In the genomic region with DNA sequence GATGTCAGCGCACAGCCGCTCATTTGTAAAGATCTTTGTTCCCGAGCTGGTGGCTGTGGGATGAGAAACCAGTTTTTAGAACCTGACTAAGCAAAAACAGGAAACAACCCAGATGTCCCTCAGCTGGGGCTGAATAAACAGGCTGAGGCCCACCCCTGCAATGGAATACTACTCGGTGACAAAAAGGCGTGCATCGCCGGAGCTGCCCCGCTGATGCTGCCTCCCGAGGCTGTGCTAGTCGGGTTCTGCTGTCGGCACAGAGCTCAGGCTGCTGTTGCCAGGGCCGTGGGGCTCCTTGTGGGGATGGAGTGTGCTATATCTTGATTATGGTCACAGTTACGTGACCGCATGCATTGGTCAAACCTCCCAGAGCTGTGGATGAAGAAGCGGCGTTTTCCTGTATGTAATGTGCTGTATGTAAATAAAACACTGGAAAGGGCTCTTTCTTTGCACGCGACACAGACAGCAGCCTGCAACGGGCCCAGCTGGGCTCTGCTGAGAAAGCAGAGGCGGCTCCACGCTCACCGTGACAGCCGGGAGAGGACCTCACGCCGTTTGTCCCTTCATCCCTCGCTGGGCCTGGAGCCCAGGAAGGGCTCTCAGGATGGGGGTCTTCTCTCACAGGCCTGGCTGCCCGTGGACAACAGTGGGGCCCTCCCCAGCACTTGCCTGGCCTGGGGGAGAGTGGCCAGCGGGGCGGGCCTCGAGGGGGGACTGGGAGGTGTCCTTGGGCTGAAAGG, we compare ENCODE assay signal across 10 cellular contexts. TPM values are rescaled to one million over a fixed set of nuclear protein-coding genes. Genes with fewer than 3 reads are reported as not detected.
DNase-seq lines count a peak whose midpoint lies in the region; ATAC-seq and TF ChIP-seq lines count a peak whose summit lies in the region.
"Had no signal": no experiment of that assay in that cellular context is flagged by ENCODE, and none has a peak within 500 bp of the region (broad histone marks: within the 10 kb centered on the region; RNA-seq: fewer than 3 reads in every experiment).

No MANE protein-coding gene starts in this region.

- TF ChIP-seq POLR2A in vagina (IDR thresholded peaks at IDR 0.05) = no peak

- H3K79me2 ChIP-seq in SK-N-SH (ENCODE audit: insufficient read depth) = no peaks in the 10 kb centered on the region

- no peaks in the 10 kb centered on the region for H3F3A ChIP-seq in SK-N-SH (replicated peaks; ENCODE audit: insufficient read depth)

- intact Hi-C loops in mucosa of descending colon (cut with DNase I, micrococcal nuclease) (no loop called here), vagina (cut with DNase I) (no loop called here)

- H3K9me2 ChIP-seq in SK-N-SH = no peaks in the 10 kb centered on the region

- H3K4me1 ChIP-seq in SK-N-SH (ENCODE audit: control insufficient read depth in 1 of 2, insufficient read depth in 2 of 2, low read depth in 1 of 2, low read length in 1 of 2) = peaks cover 0 to 25% of the 10 kb centered on the region in 2 experiments; a peak in 1 of 4 replicates
- no peaks in the 10 kb centered on the region for H3K4me1 ChIP-seq in mucosa of descending colon (ENCODE audit: low read depth)
- H3K4me1 ChIP-seq in vagina = peaks cover 23% of the 10 kb centered on the region

- H3K9me3 ChIP-seq in SK-N-SH = no peaks in the 10 kb centered on the region
- H3K9me3 ChIP-seq in mucosa of descending colon = no peaks in the 10 kb centered on the region
- H3K9me3 ChIP-seq in vagina = no peaks in the 10 kb centered on the region

- H3K4me3 ChIP-seq in SK-N-SH (ENCODE audit: low read depth in 2 of 2, low read length in 1 of 2) = no peak overlapping the region
- H3K4me3 ChIP-seq in mucosa of descending colon = no peak overlapping the region
- H3K4me3 ChIP-seq in vagina = no peak overlapping the region

- ATAC-seq in SK-N-SH treated with all-trans-retinoic acid at 6 μM for 48 hours = no peak
- peak; percentile 27 for ATAC-seq in mucosa of descending colon
- ATAC-seq in HG02973 (IDR thresholded peaks at IDR 0.05; ENCODE audit: unreplicated experiment) = no peak

- H3K4me2 ChIP-seq in SK-N-SH = no peak overlapping the region

- POLR2A ChIA-PET in SK-N-SH (lab: Yijun Ruan, JAX) = interaction anchor here (0.6 kb wide), 1 partner anchor 57 kb away, joined by 3 read pairs; no protein-coding TSS in a partner anchor

- TF ChIP-seq CTCF in SK-N-SH (IDR thresholded peaks at IDR 0.05) = no peak
- TF ChIP-seq CTCF in mucosa of descending colon (IDR thresholded peaks at IDR 0.05) = no peak
- no peak for TF ChIP-seq CTCF in vagina (IDR thresholded peaks at IDR 0.05)

- H3K36me3 ChIP-seq in SK-N-SH (replicated peaks in 1 of 2; ENCODE audit: control insufficient read depth in 1 of 2, insufficient read depth in 2 of 2, low read length in 1 of 2) (no peaks in the 10 kb centered on the region), mucosa of descending colon (ENCODE audit: low read depth) (no peaks in the 10 kb centered on the region), vagina (no peaks in the 10 kb centered on the region)

- TF ChIP-seq RAD21 in SK-N-SH (IDR thresholded peaks at IDR 0.05; ENCODE audit: low read length) = no peak

- peak; percentile 29 for DNase-seq in SK-N-SH
- peak; percentile 42 for DNase-seq in dermis blood vessel endothelial cell
- DNase-seq in mucosa of descending colon = peak in 2 of 3 donors; percentile 22 to 40
- no peak for DNase-seq in vagina (ENCODE audit: extremely low spot score in 2 of 2)
- no peak for DNase-seq in iPS-NIHi11 (ENCODE audit: low spot score)
- DNase-seq in NCI-H774 (lab: John Stamatoyannopoulos, UW) = no peak
- DNase-seq: stimulated activated CD4-positive, alpha-beta T cell treated with anti-CD3 and anti-CD28 coated beads, Interleukin-15, amount 100 ng/mL, for 24 hours had no signal

- 81% methylated on average over 16 of the region's 30 CpGs for WGBS in SK-N-SH (ENCODE audit: low lambda C conversion rate)

- H3K27me3 ChIP-seq in SK-N-SH (ENCODE audit: insufficient read depth) (no peaks in the 10 kb centered on the region), vagina (no peaks in the 10 kb centered on the region)

- CTCF ChIA-PET in SK-N-SH (lab: Yijun Ruan, JAX) = interaction anchor here (1.0 kb wide), 1 partner anchor 41 kb away, joined by 3 read pairs; no protein-coding TSS in a partner anchor

- no peak overlapping the region for H3K9ac ChIP-seq in SK-N-SH

- no peak overlapping the region for H2AFZ ChIP-seq in SK-N-SH (ENCODE audit: low read depth)

- no peak for TF ChIP-seq EP300 in SK-N-SH (IDR thresholded peaks at IDR 0.05; ENCODE audit: borderline replicate concordance in 1 of 2, low read depth in 1 of 2, low read length in 1 of 2)

- H3K27ac ChIP-seq in SK-N-SH (ENCODE audit: low read depth in 2 of 2, low read length in 1 of 2) (no peak overlapping the region), vagina (peak overlapping the region; percentile 51)

- H4K20me1 ChIP-seq in SK-N-SH (ENCODE audit: insufficient read depth) = no peaks in the 10 kb centered on the region

TF ChIP-seq in SK-N-SH, 30 proteins besides CTCF, POLR2A, EP300 and RAD21:
- TF ChIP-seq, protein P1, sequence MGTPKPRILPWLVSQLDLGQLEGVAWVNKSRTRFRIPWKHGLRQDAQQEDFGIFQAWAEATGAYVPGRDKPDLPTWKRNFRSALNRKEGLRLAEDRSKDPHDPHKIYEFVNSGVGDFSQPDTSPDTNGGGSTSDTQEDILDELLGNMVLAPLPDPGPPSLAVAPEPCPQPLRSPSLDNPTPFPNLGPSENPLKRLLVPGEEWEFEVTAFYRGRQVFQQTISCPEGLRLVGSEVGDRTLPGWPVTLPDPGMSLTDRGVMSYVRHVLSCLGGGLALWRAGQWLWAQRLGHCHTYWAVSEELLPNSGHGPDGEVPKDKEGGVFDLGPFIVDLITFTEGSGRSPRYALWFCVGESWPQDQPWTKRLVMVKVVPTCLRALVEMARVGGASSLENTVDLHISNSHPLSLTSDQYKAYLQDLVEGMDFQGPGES (IDR thresholded peaks at IDR 0.05; ENCODE audit: low read depth, low read length) = no peak

TF ChIP-seq in SK-N-SH treated with all-trans-retinoic acid at 6 μM for 48 hours, 23 proteins besides CTCF, POLR2A, EP300 and RAD21:
- TF ChIP-seq BACH2 (CRISPR knock-in tag; IDR thresholded peaks at IDR 0.05; ENCODE audit: borderline replicate concordance) = no peak
- TF ChIP-seq, protein P2, sequence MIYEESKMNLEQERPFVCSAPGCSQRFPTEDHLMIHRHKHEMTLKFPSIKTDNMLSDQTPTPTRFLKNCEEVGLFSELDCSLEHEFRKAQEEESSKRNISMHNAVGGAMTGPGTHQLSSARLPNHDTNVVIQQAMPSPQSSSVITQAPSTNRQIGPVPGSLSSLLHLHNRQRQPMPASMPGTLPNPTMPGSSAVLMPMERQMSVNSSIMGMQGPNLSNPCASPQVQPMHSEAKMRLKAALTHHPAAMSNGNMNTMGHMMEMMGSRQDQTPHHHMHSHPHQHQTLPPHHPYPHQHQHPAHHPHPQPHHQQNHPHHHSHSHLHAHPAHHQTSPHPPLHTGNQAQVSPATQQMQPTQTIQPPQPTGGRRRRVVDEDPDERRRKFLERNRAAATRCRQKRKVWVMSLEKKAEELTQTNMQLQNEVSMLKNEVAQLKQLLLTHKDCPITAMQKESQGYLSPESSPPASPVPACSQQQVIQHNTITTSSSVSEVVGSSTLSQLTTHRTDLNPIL (CRISPR knock-in tag; IDR thresholded peaks at IDR 0.05; ENCODE audit: low read depth) = no peak
- TF ChIP-seq ZNF8 (CRISPR knock-in tag; IDR thresholded peaks at IDR 0.05) = no peak
- no peak for TF ChIP-seq ISL1 (CRISPR knock-in tag; IDR thresholded peaks at IDR 0.05)
- no peak for TF ChIP-seq ZFP3 (CRISPR knock-in tag; IDR thresholded peaks at IDR 0.05)
- no peak for TF ChIP-seq TCF4 (CRISPR knock-in tag; IDR thresholded peaks at IDR 0.05; ENCODE audit: borderline replicate concordance)
- no peak for TF ChIP-seq SNAI2 (CRISPR knock-in tag; IDR thresholded peaks at IDR 0.05)
- no peak for TF ChIP-seq PPARA (CRISPR knock-in tag; IDR thresholded peaks at IDR 0.05; ENCODE audit: borderline replicate concordance)
- TF ChIP-seq ZNF70 (CRISPR knock-in tag; IDR thresholded peaks at IDR 0.05) = no peak
- no peak for TF ChIP-seq ZFP30 (CRISPR knock-in tag; IDR thresholded peaks at IDR 0.05)
- TF ChIP-seq, protein P3, sequence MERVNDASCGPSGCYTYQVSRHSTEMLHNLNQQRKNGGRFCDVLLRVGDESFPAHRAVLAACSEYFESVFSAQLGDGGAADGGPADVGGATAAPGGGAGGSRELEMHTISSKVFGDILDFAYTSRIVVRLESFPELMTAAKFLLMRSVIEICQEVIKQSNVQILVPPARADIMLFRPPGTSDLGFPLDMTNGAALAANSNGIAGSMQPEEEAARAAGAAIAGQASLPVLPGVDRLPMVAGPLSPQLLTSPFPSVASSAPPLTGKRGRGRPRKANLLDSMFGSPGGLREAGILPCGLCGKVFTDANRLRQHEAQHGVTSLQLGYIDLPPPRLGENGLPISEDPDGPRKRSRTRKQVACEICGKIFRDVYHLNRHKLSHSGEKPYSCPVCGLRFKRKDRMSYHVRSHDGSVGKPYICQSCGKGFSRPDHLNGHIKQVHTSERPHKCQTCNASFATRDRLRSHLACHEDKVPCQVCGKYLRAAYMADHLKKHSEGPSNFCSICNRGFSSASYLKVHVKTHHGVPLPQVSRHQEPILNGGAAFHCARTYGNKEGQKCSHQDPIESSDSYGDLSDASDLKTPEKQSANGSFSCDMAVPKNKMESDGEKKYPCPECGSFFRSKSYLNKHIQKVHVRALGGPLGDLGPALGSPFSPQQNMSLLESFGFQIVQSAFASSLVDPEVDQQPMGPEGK (CRISPR knock-in tag; IDR thresholded peaks at IDR 0.05; ENCODE audit: borderline replicate concordance) = no peak
TF ChIP-seq in SK-N-SH treated with all-trans-retinoic acid at 6 μM for 48 hours: peak in this region for 0.

RNA-seq across cellular contexts. Expression of a gene that starts 51.5 kb away (rescaled TPM):
- polyA plus RNA-seq in SK-N-SH (2012; rRNA removed) = not detected in 2 replicates
- polyA plus RNA-seq in SK-N-SH (2012; cell fraction: cytosol; rRNA removed) = not detected in 2 replicates
- not detected in 2 replicates for polyA plus RNA-seq in SK-N-SH (2012; cell fraction: nucleus; rRNA removed)
- not detected in 2 replicates for total RNA-seq in dermis blood vessel endothelial cell
- 100 to 1,000 TPM in 1 of 3 donors, 10 to 100 TPM in 2; 38.0 to 182 (median 66.9) TPM for total RNA-seq in mucosa of descending colon
- not detected for total RNA-seq in vagina
- polyA plus RNA-seq: IgD-negative memory B cell had no signal

Comparison
In these comparisons a context has a peak if more than half of its experiments do, and no peak if none do; other contexts are left out.
1. DNase-seq: peak in SK-N-SH (single experiment), dermis blood vessel endothelial cell (single experiment) and mucosa of descending colon (2 of 3); none in vagina (0 of 2), iPS-NIHi11 (single experiment) and NCI-H774 (single experiment).
2. RNA of a gene that starts 51.5 kb away (total RNA-seq): 38.0 to 182 TPM in mucosa of descending colon; not detected in dermis blood vessel endothelial cell and not detected in vagina (single experiment); every median in the first group is over 10 times any median in the second.